Comparison of ENCODE assay signal across 8 cellular contexts in genomic region chr4:128286474-128287158, GRCh38. TPM values are rescaled to one million over a fixed set of nuclear protein-coding genes. Genes with fewer than 3 reads are reported as not detected.
DNase-seq lines count a peak whose midpoint lies in the region; ATAC-seq, FAIRE-seq and TF ChIP-seq lines count a peak whose summit lies in the region.

No MANE protein-coding gene starts in this region.

- peak overlapping the region; percentile 57 for H3K27ac ChIP-seq in ACC112 (ENCODE audit: low read depth, low read length)
- H3K27ac ChIP-seq in OCI-LY3 (ENCODE audit: low read length) = peak overlapping the region; percentile 24
- H3K27ac ChIP-seq in K562 (ENCODE audit: extremely low read depth, low read depth, low read length) = peak overlapping the region; percentile 89
- H3K27ac ChIP-seq in stomach = peak overlapping the region; percentile 93 to 97 (median 95)

- peak overlapping the region; percentile 89 for H3K4me2 ChIP-seq in OCI-LY3 (ENCODE audit: low read length)
- H3K4me2 ChIP-seq in K562 (ENCODE audit: insufficient read depth, low read length) = peak overlapping the region; percentile 78

- H4K20me1 ChIP-seq in OCI-LY3 (ENCODE audit: insufficient read depth, low read length) = peaks cover 31% of the 10 kb centered on the region
- 0 out of 2 replicates have a peak, but pooled peaks cover 5% of the 10 kb centered on the region for H4K20me1 ChIP-seq in K562 (replicated peaks; ENCODE audit: control insufficient read depth, insufficient read depth, low read length)

- H3K79me2 ChIP-seq in ACC112 (ENCODE audit: control insufficient read depth, insufficient read depth, low read length, unreplicated experiment) (peaks cover 67% of the 10 kb centered on the region), OCI-LY3 (ENCODE audit: low read length) (peaks cover 69% of the 10 kb centered on the region), K562 (ENCODE audit: control insufficient read depth, insufficient read depth, low read length) (peaks cover 81% of the 10 kb centered on the region)

- CTCF ChIA-PET in GM10248 (lab: Yijun Ruan, JAX) (interaction anchor here (2.2 to 3.2 kb wide), 2 partner anchors 11 to 19 kb away, joined by 8 to 13 read pairs; no protein-coding TSS in a partner anchor), K562 (lab: Yijun Ruan, JAX; ENCODE audit: low intra/inter-chr PET ratio) (no interaction called here)

- ATAC-seq in HG03039 (IDR thresholded peaks at IDR 0.05; ENCODE audit: unreplicated experiment) = peak; percentile 14
- ATAC-seq in K562 = peak; percentile 4

- H3K9me3 ChIP-seq in OCI-LY3 (ENCODE audit: insufficient read depth, low read length) (no peaks in the 10 kb centered on the region), K562 (replicated peaks; ENCODE audit: control insufficient read depth, insufficient read depth, low read depth, low read length) (no peaks in the 10 kb centered on the region), stomach (no peaks in the 10 kb centered on the region)

- H3K4me1 ChIP-seq in ACC112 (ENCODE audit: control insufficient read depth, insufficient read depth, low read length, unreplicated experiment) (peaks cover 11% of the 10 kb centered on the region), OCI-LY3 (ENCODE audit: low read length) (peaks cover 15% of the 10 kb centered on the region), K562 (replicated peaks in 1 of 2; ENCODE audit: control insufficient read depth in 2 of 2, insufficient read depth in 2 of 2, low read length in 2 of 2) (peaks cover 4 to 24% of the 10 kb centered on the region in 2 experiments), stomach (peaks cover 13 to 64% (median 46%) of the 10 kb centered on the region in 4 donors)

- TSS peak; percentile 50 for BruUV-seq in K562 (replicated peaks; lab: Mats Ljungman, UMichigan)

- H3K4me3 ChIP-seq in ACC112 (ENCODE audit: low read depth, low read length) = peak overlapping the region; percentile 89
- peak overlapping the region; percentile 87 for H3K4me3 ChIP-seq in OCI-LY3 (ENCODE audit: low read length)
- H3K4me3 ChIP-seq in K562 = peak overlapping the region; percentile 59
- peak overlapping the region; percentile 62 to 94 (median 86) for H3K4me3 ChIP-seq in stomach

- peak overlapping the region; percentile 54 for H2AFZ ChIP-seq in ACC112 (ENCODE audit: low read length, unreplicated experiment)
- H2AFZ ChIP-seq in OCI-LY3 (ENCODE audit: low read depth, low read length) = no peak overlapping the region
- H2AFZ ChIP-seq in K562 (ENCODE audit: low read depth, low read length) = no peak overlapping the region

- no peaks in the 10 kb centered on the region for H3K27me3 ChIP-seq in ACC112 (ENCODE audit: insufficient read depth, low read length)
- H3K27me3 ChIP-seq in OCI-LY3 (ENCODE audit: low read depth, low read length) = no peaks in the 10 kb centered on the region
- H3K27me3 ChIP-seq in K562 (ENCODE audit: control insufficient read depth in 2 of 2, insufficient read depth in 2 of 2, low read length in 2 of 2) = no peaks in the 10 kb centered on the region
- H3K27me3 ChIP-seq in stomach = no peaks in the 10 kb centered on the region

- POLR2A ChIA-PET in GM10248 (lab: Yijun Ruan, JAX) (no interaction called here), K562 (lab: Yijun Ruan, JAX) (interaction anchor here (0.6 to 1.7 kb wide), 4 partner anchors 11 to 1022 kb away, joined by 3 to 8 read pairs (median 5); no protein-coding TSS in a partner anchor)

- H3K9ac ChIP-seq in OCI-LY3 (ENCODE audit: low read length) (peak overlapping the region; percentile 76), K562 (ENCODE audit: insufficient read depth in 1 of 2, low read depth in 2 of 2, low read length in 2 of 2) (peak overlapping the region; percentile 65 to 96)

- 0 out of 2 replicates have a peak, but pooled peaks cover 5% of the 10 kb centered on the region for H3K36me3 ChIP-seq in ACC112 (ENCODE audit: insufficient read depth, low read length)
- H3K36me3 ChIP-seq in OCI-LY3 (replicated peaks; ENCODE audit: low read depth, low read length) = peaks cover 20% of the 10 kb centered on the region
- peaks cover 25% of the 10 kb centered on the region for H3K36me3 ChIP-seq in K562 (ENCODE audit: control insufficient read depth, insufficient read depth, low read length)
- peaks cover 0 to 3% (median 0%) of the 10 kb centered on the region in 4 donors for H3K36me3 ChIP-seq in stomach

- in situ Hi-C loops in K562 (cut with MboI) = no loop called here

- DNase-seq in GM10248 (ENCODE audit: extremely low spot score) (peak; percentile 55), K562 (ENCODE audit: extremely low read depth in 1 of 4, low spot score in 3 of 4) (peak; percentile 33 to 56 (median 42)), left kidney (ENCODE audit: low read depth, low spot score) (peak; percentile 69), stomach (no peak)
- DNase-seq in stimulated activated CD8-positive, alpha-beta memory T cell treated with anti-CD3 and anti-CD28 coated beads, Interleukin-4, amount 100 ng/mL, for 48 hours = no peak

- TF ChIP-seq EP300 in K562 (IDR thresholded peaks at IDR 0.05; ENCODE audit: low read length) (no peak), stomach (IDR thresholded peaks at IDR 0.05) (no peak)

- no peak for TF ChIP-seq POLR2A in K562 (conservative IDR thresholded peaks at IDR 0.05)
- no peak for TF ChIP-seq POLR2A in stomach (IDR thresholded peaks at IDR 0.05)

- FAIRE-seq in K562 (lab: Jason Lieb, UNC) = no peak

- no peaks in the 10 kb centered on the region for H3K9me1 ChIP-seq in K562 (ENCODE audit: control insufficient read depth, insufficient read depth, low read length)

- 0% methylated on average over 13 of the region's 14 CpGs for WGBS in K562 (ENCODE audit: insufficient coverage, low coverage, missing lambda C conversion rate)
- WGBS in stomach, 5 donors = 0 to 2% (median 1%) methylated on average over 14 of the region's 14 CpGs

- intact Hi-C loops in K562 (cut with micrococcal nuclease) = loop anchor here (5.0 to 10.0 kb wide), 5 partner anchors 222 to 811 kb away; partner anchors contain the start of genes C4orf33 and LARP1B
- intact Hi-C loops in stomach (cut with DNase I; ENCODE audit: low total_unique reads) = no loop called here

- TF ChIP-seq RAD21 in K562 (CRISPR knock-in tag; conservative IDR thresholded peaks at IDR 0.05 in 1 of 2, IDR thresholded peaks at IDR 0.05 in 1 of 2) = no peak

- TF ChIP-seq CTCF in GM10248 (IDR thresholded peaks at IDR 0.05; ENCODE audit: control extremely low read depth, extremely low read depth, low read depth, missing control alignments) = no peak
- TF ChIP-seq CTCF in OCI-LY3 (IDR thresholded peaks at IDR 0.05; ENCODE audit: low read depth, low read length) = no peak
- no peak for TF ChIP-seq CTCF in K562 (IDR thresholded peaks at IDR 0.05 in 2 of 3, conservative IDR thresholded peaks at IDR 0.05 in 1 of 3; ENCODE audit: insufficient read depth in 2 of 3, low read depth in 1 of 3, low read length in 3 of 3)
- no peak for TF ChIP-seq CTCF in stomach (IDR thresholded peaks at IDR 0.05)

TF ChIP-seq in K562, 482 proteins besides CTCF, POLR2A, EP300 and RAD21 (continues in another document):
- TF ChIP-seq STAT6 (CRISPR knock-in tag; IDR thresholded peaks at IDR 0.05) (no peak), SNIP1 (IDR thresholded peaks at IDR 0.05; ENCODE audit: low read depth) (no peak), ELK1 (CRISPR knock-in tag; IDR thresholded peaks at IDR 0.05) (no peak)

RNA-seq across cellular contexts. Expression of gene PGRMC2, which starts 1.0 kb away (rescaled TPM):
- total RNA-seq in K562 (2011; cell fraction: chromatin; rRNA removed; ENCODE audit: low replicate concordance) = 14.0 and 45.2 TPM in 2 replicates
- total RNA-seq in K562 (2011; cell fraction: nucleolus; rRNA removed) = 14.8 and 16.2 TPM in 2 replicates
- 30.2 and 51.7 TPM in 2 replicates for total RNA-seq in K562 (2011; cell fraction: nucleoplasm; rRNA removed)
- total RNA-seq in K562 (2014; rRNA removed) (12.4 and 14.8 TPM in 2 replicates), K562 (2014; rRNA removed; fragmentation: Illumina TruSeq; extraction: Trizol) (27.6 and 32.8 TPM in 2 replicates), K562 (2015; rRNA removed; fragmentation: Illumina TruSeq; extraction: Trizol) (18.3 and 19.3 TPM in 2 replicates), K562 (2021) (52.4 and 56.2 TPM in 2 replicates), stomach (100 to 1,000 TPM in 1 of 5 donors, 10 to 100 TPM in 3, 1 to 10 TPM in 1; 7.2 to 101 (median 79.4) TPM)
- polyA plus RNA-seq in K562 (2011; rRNA removed) (20.4 and 21.8 TPM in 2 replicates), K562 (2014; fragmentation: Illumina TruSeq; extraction: Trizol) (72.0 and 81.3 TPM in 2 replicates), K562 (2014; fragmentation: Nextera tagmentation; extraction: Ambion mirVana) (10 to 100 TPM; 17.1 to 22.7 TPM), K562 (2014; rRNA removed) (31.9 and 34.1 TPM in 2 replicates), stomach (10 to 100 TPM; 18.4 to 42.1 (median 35.1) TPM)
- polyA plus RNA-seq in K562 (2011; cell fraction: cytosol; rRNA removed) = 2.6 and 6.2 TPM in 2 replicates
- 7.7 and 11.3 TPM in 2 replicates for polyA plus RNA-seq in K562 (2011; cell fraction: nucleus; rRNA removed)
- 37.6 and 55.2 TPM in 2 replicates for polyA plus RNA-seq in K562 (2012)
- 6.1 and 9.1 TPM in 2 replicates for polyA minus RNA-seq in K562 (2011; rRNA and poly(A)+ RNA removed)
- polyA minus RNA-seq in K562 (2011; cell fraction: cytosol; rRNA and poly(A)+ RNA removed) = 8.3 and 8.4 TPM in 2 replicates
- 5.3 and 8.4 TPM in 2 replicates for polyA minus RNA-seq in K562 (2011; cell fraction: nucleus; rRNA and poly(A)+ RNA removed)

Comparison
In these comparisons a context has a peak if more than half of its experiments do, and no peak if none do; other contexts are left out.
1. H3K27ac ChIP-seq: peak in every context shown above with its lines; median percentile 95 in stomach; 89 in K562; 57 in ACC112; 24 in OCI-LY3.
2. DNase-seq: peak in GM10248 (single experiment), K562 (4 of 4) and left kidney (single experiment); none in stomach (single experiment) and stimulated activated CD8-positive, alpha-beta memory T cell treated with anti-CD3 and anti-CD28 coated beads, Interleukin-4, amount 100 ng/mL, for 48 hours (single experiment).
3. Peak in every context shown above with its lines, with median percentiles within 50 percentile points of each other: H3K4me3 ChIP-seq.